ENCODE assay signal across 19 cellular contexts in the genomic region with DNA sequence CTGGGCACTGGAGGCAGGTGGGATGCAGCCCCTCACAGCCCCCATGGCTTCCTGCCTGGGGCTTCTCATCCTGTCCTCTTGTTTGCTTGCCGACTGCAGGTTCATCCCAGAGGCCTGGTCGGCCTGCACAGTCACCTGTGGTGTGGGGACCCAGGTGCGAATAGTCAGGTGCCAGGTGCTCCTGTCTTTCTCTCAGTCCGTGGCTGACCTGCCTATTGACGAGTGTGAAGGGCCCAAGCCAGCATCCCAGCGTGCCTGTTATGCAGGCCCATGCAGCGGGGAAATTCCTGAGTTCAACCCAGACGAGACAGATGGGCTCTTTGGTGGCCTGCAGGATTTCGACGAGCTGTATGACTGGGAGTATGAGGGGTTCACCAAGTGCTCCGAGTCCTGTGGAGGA.
DNase-seq lines count a peak whose midpoint lies in the region; ATAC-seq and TF ChIP-seq lines count a peak whose summit lies in the region.
"Had no signal": no experiment of that assay in that cellular context is flagged by ENCODE, and none has a peak within 500 bp of the region (broad histone marks: within the 10 kb centered on the region; RNA-seq: fewer than 3 reads in every experiment).

No MANE protein-coding gene starts in this region.

- no peak overlapping the region for H3K14ac ChIP-seq in mesenchymal stem cell (ENCODE audit: low read length in 2 of 2)

- no peak overlapping the region for H3K4me3 ChIP-seq in right atrium auricular region
- H3K4me3 ChIP-seq in mesenchymal stem cell (ENCODE audit: insufficient read depth in 1 of 2, low read depth in 1 of 2, low read length in 2 of 2) = no peak overlapping the region
- no peak overlapping the region for H3K4me3 ChIP-seq in parathyroid adenoma (ENCODE audit: low read depth, low read length)
- no peak overlapping the region for H3K4me3 ChIP-seq in SK-N-SH (ENCODE audit: low read depth in 2 of 2, low read length in 1 of 2)
- H3K4me3 ChIP-seq: BLaER1, HAP-1, MG63, Peyer's patch had no signal

- H3K36me3 ChIP-seq in right atrium auricular region (no peaks in the 10 kb centered on the region), mesenchymal stem cell (ENCODE audit: control insufficient read depth in 1 of 2, insufficient read depth in 2 of 2, low read depth in 1 of 2, low read length in 2 of 2) (peaks cover 8 to 62% of the 10 kb centered on the region in 2 experiments), parathyroid adenoma (ENCODE audit: control insufficient read depth, insufficient read depth, low read length) (no peaks in the 10 kb centered on the region), SK-N-SH (replicated peaks in 1 of 2; ENCODE audit: control insufficient read depth in 1 of 2, insufficient read depth in 2 of 2, low read length in 1 of 2) (peaks cover 2 to 85% of the 10 kb centered on the region in 2 experiments)
- H3K36me3 ChIP-seq: BLaER1, HAP-1, Peyer's patch had no signal

- CTCF ChIA-PET in SK-N-SH (lab: Yijun Ruan, JAX) = interaction anchor here (1.2 to 1.5 kb wide), 3 partner anchors 13 to 451 kb away, joined by 3 to 4 read pairs (median 4); no protein-coding TSS in a partner anchor

- H3K4me2 ChIP-seq in mesenchymal stem cell (ENCODE audit: low read length, poor library complexity, severe bottlenecking) (no peak overlapping the region), parathyroid adenoma (ENCODE audit: low read length) (no peak overlapping the region), SK-N-SH (no peak overlapping the region)
- H3K4me2 ChIP-seq: BLaER1 had no signal

- H3K4ac ChIP-seq in mesenchymal stem cell (ENCODE audit: low read depth in 1 of 2, low read length in 2 of 2) = no peak overlapping the region

- H3K9ac ChIP-seq in mesenchymal stem cell (ENCODE audit: low read length) = peak overlapping the region; percentile 9
- no peak overlapping the region for H3K9ac ChIP-seq in parathyroid adenoma
- H3K9ac ChIP-seq in SK-N-SH = no peak overlapping the region
- H3K9ac ChIP-seq: BLaER1 had no signal

- TF ChIP-seq CTCF in right atrium auricular region (IDR thresholded peaks at IDR 0.05) = no peak
- TF ChIP-seq CTCF in parathyroid adenoma (IDR thresholded peaks at IDR 0.05) = no peak
- TF ChIP-seq CTCF in SK-N-SH (IDR thresholded peaks at IDR 0.05) = no peak

- POLR2A ChIA-PET in SK-N-SH (lab: Yijun Ruan, JAX) = no interaction called here

- H3K27me3 ChIP-seq in right atrium auricular region (no peaks in the 10 kb centered on the region), mesenchymal stem cell (ENCODE audit: control insufficient read depth in 1 of 2, insufficient read depth in 1 of 2, low read length in 2 of 2) (no peaks in the 10 kb centered on the region), parathyroid adenoma (ENCODE audit: control insufficient read depth, insufficient read depth, low read length) (no peaks in the 10 kb centered on the region), SK-N-SH (ENCODE audit: insufficient read depth) (no peaks in the 10 kb centered on the region)
- H3K27me3 ChIP-seq: BLaER1, MG63, Peyer's patch had no signal

- no peak overlapping the region for H3K23ac ChIP-seq in mesenchymal stem cell (ENCODE audit: low read length in 2 of 2)

- H3K9me3 ChIP-seq in right atrium auricular region (no peaks in the 10 kb centered on the region), mesenchymal stem cell (ENCODE audit: control insufficient read depth, low read length) (no peaks in the 10 kb centered on the region), parathyroid adenoma (ENCODE audit: control insufficient read depth, low read length) (no peaks in the 10 kb centered on the region), SK-N-SH (no peaks in the 10 kb centered on the region)
- H3K9me3 ChIP-seq: BLaER1, HAP-1, Peyer's patch had no signal

- H3K27ac ChIP-seq in right atrium auricular region (no peak overlapping the region), mesenchymal stem cell (ENCODE audit: low read length, poor library complexity, severe bottlenecking) (no peak overlapping the region), parathyroid adenoma (peak overlapping the region; percentile 62), SK-N-SH (ENCODE audit: low read depth in 2 of 2, low read length in 1 of 2) (no peak overlapping the region)
- H3K27ac ChIP-seq: 22Rv1, BLaER1, Peyer's patch had no signal

- H2BK12ac ChIP-seq in mesenchymal stem cell (ENCODE audit: low read length in 2 of 2) = no peak overlapping the region

- no peaks in the 10 kb centered on the region for H3K79me2 ChIP-seq in parathyroid adenoma
- H3K79me2 ChIP-seq in SK-N-SH (ENCODE audit: insufficient read depth) = 0 out of 2 replicates have a peak, but pooled peaks cover 7% of the 10 kb centered on the region

- TF ChIP-seq RAD21 in SK-N-SH (IDR thresholded peaks at IDR 0.05; ENCODE audit: low read length) = no peak

- no peaks in the 10 kb centered on the region for H3K9me2 ChIP-seq in SK-N-SH

- H4K8ac ChIP-seq in mesenchymal stem cell (ENCODE audit: low read length) = no peak overlapping the region

- H2AFZ ChIP-seq in mesenchymal stem cell (ENCODE audit: low read depth, low read length) (no peak overlapping the region), parathyroid adenoma (peak overlapping the region; percentile 62), SK-N-SH (ENCODE audit: low read depth) (no peak overlapping the region)

- 86% methylated on average over 11 of the region's 11 CpGs for WGBS in mesenchymal stem cell
- WGBS in SK-N-SH (ENCODE audit: low lambda C conversion rate) = 83% methylated on average over 10 of the region's 11 CpGs

- no peak overlapping the region for H4K91ac ChIP-seq in mesenchymal stem cell (ENCODE audit: low read length)

- no peak overlapping the region for H2BK5ac ChIP-seq in mesenchymal stem cell (ENCODE audit: low read depth, low read length, poor library complexity, severe bottlenecking)

- H3K4me1 ChIP-seq in right atrium auricular region (no peaks in the 10 kb centered on the region), mesenchymal stem cell (ENCODE audit: control insufficient read depth, insufficient read depth, low read depth, low read length) (no peaks in the 10 kb centered on the region), parathyroid adenoma (peaks cover 10% of the 10 kb centered on the region), SK-N-SH (ENCODE audit: control insufficient read depth in 1 of 2, insufficient read depth in 2 of 2, low read depth in 1 of 2, low read length in 1 of 2) (peaks cover 0 to 13% of the 10 kb centered on the region in 2 experiments; a peak in 2 of 4 replicates)
- H3K4me1 ChIP-seq: BLaER1, HAP-1 had no signal

- no peak overlapping the region for H2BK120ac ChIP-seq in mesenchymal stem cell (ENCODE audit: low read depth, low read length)

- H2AK5ac ChIP-seq in mesenchymal stem cell (ENCODE audit: low read length, severe bottlenecking) = no peak overlapping the region

- H4K20me1 ChIP-seq in SK-N-SH (ENCODE audit: insufficient read depth) = no peaks in the 10 kb centered on the region
- H4K20me1 ChIP-seq: BLaER1 had no signal

- no peak overlapping the region for H3K18ac ChIP-seq in mesenchymal stem cell (ENCODE audit: low read depth in 1 of 2, low read length in 2 of 2)

- DNase-seq in Right ventricle myocardium superior (no peak), right atrium auricular region (ENCODE audit: low spot score) (no peak), mesenchymal stem cell (no peak), SK-N-SH (no peak), NCI-H2029 (lab: John Stamatoyannopoulos, UW) (no peak), GDM1 (lab: John Stamatoyannopoulos, UW) (no peak)
- DNase-seq: MG63, NCI-H1092 treated with DMSO at 0.1 percent for 48 hours, NCI-H187, NCI-H2171, NCI-H446 treated with DMSO at 0.1 percent for 48 hours, NCI-H82, Peyer's patch, SIG-M5 had no signal

- H3K79me1 ChIP-seq in mesenchymal stem cell (replicated peaks; ENCODE audit: low read length, poor library complexity, severe bottlenecking) = no peaks in the 10 kb centered on the region

- no peak overlapping the region for H2BK15ac ChIP-seq in mesenchymal stem cell (ENCODE audit: low read depth, poor library complexity, severe bottlenecking)

- peak; percentile 20 for ATAC-seq in Right ventricle myocardium superior (ENCODE audit: poor library complexity)
- no peak for ATAC-seq in HG02763 (IDR thresholded peaks at IDR 0.05; ENCODE audit: unreplicated experiment)

- intact Hi-C loops in Right ventricle myocardium superior (cut with DNase I) = no loop called here

- no peak for TF ChIP-seq EP300 in SK-N-SH (IDR thresholded peaks at IDR 0.05; ENCODE audit: borderline replicate concordance in 1 of 2, low read depth in 1 of 2, low read length in 1 of 2)

- H3F3A ChIP-seq in SK-N-SH (replicated peaks; ENCODE audit: insufficient read depth) = peaks cover 4% of the 10 kb centered on the region

TF ChIP-seq in SK-N-SH, 30 proteins besides CTCF, POLR2A, EP300 and RAD21:
- no peak for TF ChIP-seq YY1 (IDR thresholded peaks at IDR 0.05; ENCODE audit: low read depth)
- no peak for TF ChIP-seq JUND (IDR thresholded peaks at IDR 0.05)
- TF ChIP-seq TAF1 (IDR thresholded peaks at IDR 0.05; ENCODE audit: borderline replicate concordance, low read depth, low read length) = no peak
- TF ChIP-seq FOXJ3 (CRISPR knock-in tag; IDR thresholded peaks at IDR 0.05) = no peak
- TF ChIP-seq SMC3 (IDR thresholded peaks at IDR 0.05; ENCODE audit: low read depth, low read length) = no peak
- TF ChIP-seq POLR2AphosphoS5 (IDR thresholded peaks at IDR 0.05; ENCODE audit: low read depth, low read length) = no peak
- TF ChIP-seq MXI1 (IDR thresholded peaks at IDR 0.05; ENCODE audit: low read depth, low read length) = no peak
- no peak for TF ChIP-seq GATA2 (CRISPR knock-in tag; IDR thresholded peaks at IDR 0.05)
- TF ChIP-seq, protein P1, sequence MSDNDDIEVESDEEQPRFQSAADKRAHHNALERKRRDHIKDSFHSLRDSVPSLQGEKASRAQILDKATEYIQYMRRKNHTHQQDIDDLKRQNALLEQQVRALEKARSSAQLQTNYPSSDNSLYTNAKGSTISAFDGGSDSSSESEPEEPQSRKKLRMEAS (IDR thresholded peaks at IDR 0.05; ENCODE audit: low read depth) = no peak
- TF ChIP-seq USF1 (IDR thresholded peaks at IDR 0.05; ENCODE audit: borderline replicate concordance, low read depth) = no peak
